Comparison of ENCODE assay signal across 8 cellular contexts in genomic region chr4:74133786-74134499, GRCh38. TPM values are rescaled to one million over a fixed set of nuclear protein-coding genes. Genes with fewer than 3 reads are reported as not detected.
DNase-seq lines count a peak whose midpoint lies in the region; ATAC-seq and TF ChIP-seq lines count a peak whose summit lies in the region.

No MANE protein-coding gene starts in this region.

- peak; percentile 80 to 90 (median 86) for TF ChIP-seq CTCF in right lobe of liver (IDR thresholded peaks at IDR 0.05)

- peak overlapping the region in 2 of 3 donors; percentile 2 to 28 for H3K27ac ChIP-seq in right lobe of liver

- H3K27me3 ChIP-seq in right lobe of liver: no peaks in the 10 kb centered on the region

- 31% methylated on average over 8 of the region's 8 CpGs for whole genome bisulfite sequencing in right lobe of liver (ENCODE audit: insufficient coverage, low coverage, low lambda C conversion rate, missing lambda C conversion rate)

- no peak for TF ChIP-seq POLR2A in right lobe of liver (IDR thresholded peaks at IDR 0.05)

- peaks cover 0 to 5% (median 0%) of the 10 kb centered on the region in 4 donors for H3K4me1 ChIP-seq in right lobe of liver

- ATAC-seq in HG02588 (IDR thresholded peaks at IDR 0.05; ENCODE audit: unreplicated experiment) (peak; percentile 76), right lobe of liver (peak; percentile 99 to 100 (median 100))

- intact Hi-C loops in right lobe of liver (cut with DNase I): loop anchor here in 1 of 2 donors (10.0 kb wide), 1 partner anchor 479 kb away; no protein-coding TSS in a partner anchor

- DNase-seq in NK-92 treated with Interleukin-12 subunit alpha and Interleukin-12 subunit beta, amount 100 ng/mL, for 24 hours (lab: John Stamatoyannopoulos, UW): peak; percentile 12
- DNase-seq in NK-92 (lab: John Stamatoyannopoulos, UW; ENCODE audit: unreplicated experiment): no peak
- DNase-seq in NCI-H2029 (lab: John Stamatoyannopoulos, UW): peak; percentile 34
- peak; percentile 73 for DNase-seq in UCSD-AML1 (lab: John Stamatoyannopoulos, UW; ENCODE audit: unreplicated experiment)
- peak; percentile 95 for DNase-seq in dermis blood vessel endothelial cell
- DNase-seq in right lobe of liver: peak; percentile 60 to 80 (median 67)
- DNase-seq in stimulated activated CD8-positive, alpha-beta memory T cell treated with anti-CD3 and anti-CD28 coated beads, Interleukin-12 subunit alpha, Interleukin-12 subunit beta, amount 100 ng/mL, for 24 hours (ENCODE audit: extremely low read depth): peak; percentile 1

- H3K9me3 ChIP-seq in right lobe of liver: no peaks in the 10 kb centered on the region

- no peak overlapping the region for H3K4me3 ChIP-seq in right lobe of liver

- no peaks in the 10 kb centered on the region for H3K36me3 ChIP-seq in right lobe of liver

RNA-seq across cellular contexts. Expression of gene MTHFD2L, which starts 24.0 kb away (rescaled TPM):
- total RNA-seq in dermis blood vessel endothelial cell (19.8 and 33.5 TPM in 2 replicates), right lobe of liver (10 to 100 TPM; 18.8 to 45.5 (median 26.5) TPM)

RNA-seq across cellular contexts. Expression of gene CXCL2, which starts 34.9 kb away (rescaled TPM):
- total RNA-seq in dermis blood vessel endothelial cell (1.2 and 5.6 TPM in 2 replicates), right lobe of liver (100 to 1,000 TPM in 5 of 6 experiments, 10 to 100 TPM in 1; 34.8 to 333 (median 143) TPM)
